ENCODE assay signal across 16 cellular contexts in genomic region chr6:1581120-1581991, GRCh38. TPM values are rescaled to one million over a fixed set of nuclear protein-coding genes. Genes with fewer than 3 reads are reported as not detected.
"Had no signal": no experiment of that assay in that cellular context is flagged by ENCODE, and none has a peak within 500 bp of the region (broad histone marks: within the 10 kb centered on the region; RNA-seq: fewer than 3 reads in every experiment).

No MANE protein-coding gene starts in this region.

- H3K4me3 ChIP-seq: lung, ovary, right lobe of liver, smooth muscle cell, transverse colon had no signal

- H3K36me3 ChIP-seq: ovary, right lobe of liver, transverse colon had no signal

- H3K9ac ChIP-seq: SK-N-SH had no signal

- H3K4me2 ChIP-seq: SK-N-SH, smooth muscle cell had no signal

- H3K4me1 ChIP-seq: foreskin keratinocyte, right lobe of liver, transverse colon had no signal

- H3K27ac ChIP-seq: foreskin keratinocyte, ovary, right lobe of liver, transverse colon had no signal

- DNase-seq: activated CD4-positive, alpha-beta T cell treated with anti-CD3 and anti-CD28 coated beads, Interleukin-2, amount 50 U/mL, for 4 hours; activated naive CD8-positive, alpha-beta T cell treated with anti-CD3 and anti-CD28 coated beads for 36 hours; amniotic stem cell; foreskin keratinocyte; glutamatergic neuron; ovary; right lobe of liver; SK-N-SH; stimulated activated CD4-positive, alpha-beta T cell treated with anti-CD3 and anti-CD28 coated beads, Interleukin-4, amount 100 ng/mL, for 24 hours; transverse colon had no signal

- H3K9me3 ChIP-seq: ovary, right lobe of liver, SK-N-SH, transverse colon had no signal

- H3K27me3 ChIP-seq: ovary, right lobe of liver, transverse colon had no signal

- ATAC-seq: foreskin keratinocyte; left lobe of liver; stimulated activated memory B cell treated with anti-CD40 and anti-IgM and Interleukin-4, amounts not matched to agents 10 μg/mL and 1 μg/mL and 100 μg/mL, for 72 hours had no signal

- FAIRE-seq: keratinocyte, TTC549 had no signal

RNA-seq across cellular contexts. Expression of gene FOXC1, which starts 28.4 kb away (rescaled TPM):
- total RNA-seq: activated naive CD8-positive, alpha-beta T cell treated with anti-CD3 and anti-CD28 coated beads for 36 hours had no signal
